20 cellular contexts compared by ENCODE assay signal in genomic region chr3:143331336-143331735, GRCh38.
DNase-seq lines count a peak whose midpoint lies in the region; ATAC-seq, FAIRE-seq and TF ChIP-seq lines count a peak whose summit lies in the region.
"Had no signal": no experiment of that assay in that cellular context is flagged by ENCODE, and none has a peak within 500 bp of the region (broad histone marks: within the 10 kb centered on the region; RNA-seq: fewer than 3 reads in every experiment).

No MANE protein-coding gene starts in this region.

- ATAC-seq in HG02623 (IDR thresholded peaks at IDR 0.05; ENCODE audit: unreplicated experiment) (no peak), HepG2 (no peak)
- no peak for ATAC-seq in activated CD8-positive, alpha-beta T cell treated with anti-CD3 and anti-CD28 coated beads, Interleukin-2, amount 10 ng/mL, durations not matched to agents 7 days and 5 days
- ATAC-seq: GM12878, Right ventricle myocardium inferior, WTC11 had no signal

- H3K4me2 ChIP-seq in HepG2 (ENCODE audit: low read depth, low read length) = no peak overlapping the region
- H3K4me2 ChIP-seq: KMS-11 had no signal

- H3K4me3 Mint-ChIP-seq in nephron = no peak overlapping the region
- no peak overlapping the region for H3K4me3 Mint-ChIP-seq in activated CD8-positive, alpha-beta T cell treated with anti-CD3 and anti-CD28 coated beads, Interleukin-2, amount 10 ng/mL, durations not matched to agents 7 days and 5 days
- H3K4me3 Mint-ChIP-seq: WTC11 had no signal

- H3K4me1 Mint-ChIP-seq in nephron = peaks cover 41% of the 10 kb centered on the region
- H3K4me1 Mint-ChIP-seq in activated CD8-positive, alpha-beta T cell treated with anti-CD3 and anti-CD28 coated beads, Interleukin-2, amount 10 ng/mL, durations not matched to agents 7 days and 5 days (ENCODE audit: low read depth) = peaks cover 5% of the 10 kb centered on the region

- H3K27me3 Mint-ChIP-seq in nephron (ENCODE audit: low read depth) = no peaks in the 10 kb centered on the region
- H3K27me3 Mint-ChIP-seq in activated CD8-positive, alpha-beta T cell treated with anti-CD3 and anti-CD28 coated beads, Interleukin-2, amount 10 ng/mL, durations not matched to agents 7 days and 5 days (ENCODE audit: low read depth) = no peaks in the 10 kb centered on the region

- FAIRE-seq in HepG2 (lab: Jason Lieb, UNC) = no peak
- FAIRE-seq: G401.6, GM12878 had no signal

- H3K9ac ChIP-seq in HepG2 (ENCODE audit: insufficient read depth, low read depth, low read length) = no peak overlapping the region
- H3K9ac ChIP-seq: KMS-11 had no signal

- H3K27ac ChIP-seq in thyroid gland (no peak overlapping the region), HepG2 (ENCODE audit: extremely low read length, insufficient read depth, low read length) (no peak overlapping the region)
- H3K27ac ChIP-seq: KMS-11, suprapubic skin had no signal

- peak overlapping the region; percentile 59 to 90 (median 88) for H3K27ac Mint-ChIP-seq in nephron
- no peak overlapping the region for H3K27ac Mint-ChIP-seq in activated CD8-positive, alpha-beta T cell treated with anti-CD3 and anti-CD28 coated beads, Interleukin-2, amount 10 ng/mL, durations not matched to agents 7 days and 5 days
- H3K27ac Mint-ChIP-seq: WTC11 had no signal

- H3K4me3 ChIP-seq in thyroid gland (replicated peaks in 1 of 3) (no peak overlapping the region), HepG2 (replicated peaks in 1 of 3; ENCODE audit: insufficient read depth in 1 of 3, low read depth in 2 of 3, low read length in 3 of 3) (no peak overlapping the region)
- H3K4me3 ChIP-seq: GM12878, suprapubic skin had no signal

- H4K20me1 ChIP-seq in HepG2 (ENCODE audit: insufficient read depth, low read length) = no peaks in the 10 kb centered on the region

- peaks cover 4% of the 10 kb centered on the region for H3K9me3 Mint-ChIP-seq in nephron
- no peaks in the 10 kb centered on the region for H3K9me3 Mint-ChIP-seq in activated CD8-positive, alpha-beta T cell treated with anti-CD3 and anti-CD28 coated beads, Interleukin-2, amount 10 ng/mL, durations not matched to agents 7 days and 5 days (ENCODE audit: insufficient read depth)

- TF ChIP-seq RAD21 in HepG2 (CRISPR knock-in tag; IDR thresholded peaks at IDR 0.05) = no peak

- TF ChIP-seq EP300 in HepG2 (IDR thresholded peaks at IDR 0.05; ENCODE audit: low read depth in 2 of 2, low read length in 2 of 2) (no peak), HepG2 (CRISPR knock-in tag; IDR thresholded peaks at IDR 0.05; ENCODE audit: borderline replicate concordance) (no peak)

- H2AFZ ChIP-seq in HepG2 (ENCODE audit: low read length) = no peak overlapping the region

- H3K4me1 ChIP-seq in thyroid gland = no peaks in the 10 kb centered on the region
- H3K4me1 ChIP-seq in HepG2 (ENCODE audit: insufficient read depth, low read length) = 0 out of 2 replicates have a peak, but pooled peaks cover 9% of the 10 kb centered on the region

- H3K79me2 ChIP-seq in HepG2 (ENCODE audit: insufficient read depth, low read length) = no peaks in the 10 kb centered on the region

- no peaks in the 10 kb centered on the region for H3K9me3 ChIP-seq in thyroid gland
- H3K9me3 ChIP-seq in HepG2 (ENCODE audit: low read length) = no peaks in the 10 kb centered on the region
- H3K9me3 ChIP-seq: suprapubic skin had no signal

- no peaks in the 10 kb centered on the region for H3K36me3 ChIP-seq in thyroid gland
- H3K36me3 ChIP-seq in HepG2 (replicated peaks in 1 of 2; ENCODE audit: control insufficient read depth in 1 of 2, insufficient read depth in 2 of 2, low read length in 2 of 2) = no peaks in the 10 kb centered on the region
- H3K36me3 ChIP-seq: suprapubic skin had no signal

- POLR2A ChIA-PET in activated CD8-positive, alpha-beta T cell treated with anti-CD3 and anti-CD28 coated beads, Interleukin-2, amount 10 ng/mL, durations not matched to agents 7 days and 5 days (lab: Charles Lee) = no interaction called here
- POLR2A ChIA-PET in HepG2 (lab: Yijun Ruan, JAX) = no interaction called here

- no peaks in the 10 kb centered on the region for H3K36me3 Mint-ChIP-seq in nephron (ENCODE audit: low read depth)
- H3K36me3 Mint-ChIP-seq in activated CD8-positive, alpha-beta T cell treated with anti-CD3 and anti-CD28 coated beads, Interleukin-2, amount 10 ng/mL, durations not matched to agents 7 days and 5 days (ENCODE audit: low read depth) = no peaks in the 10 kb centered on the region
- H3K36me3 Mint-ChIP-seq: WTC11 had no signal

- in situ Hi-C loops in HepG2 (cut with HindIII; ENCODE audit: extremely low pct_ligation_motif_present, low pct_unique_long_range_greater_than_20kb) = no loop called here

- TF ChIP-seq POLR2A in thyroid gland (IDR thresholded peaks at IDR 0.05) (no peak), HepG2 (IDR thresholded peaks at IDR 0.05; ENCODE audit: insufficient read depth in 1 of 2, low read depth in 2 of 2, low read length in 2 of 2) (no peak)

- H3K27me3 ChIP-seq in thyroid gland = no peaks in the 10 kb centered on the region
- H3K27me3 ChIP-seq in HepG2 (ENCODE audit: control insufficient read depth in 1 of 2, insufficient read depth in 2 of 2, low read length in 2 of 2) = no peaks in the 10 kb centered on the region
- H3K27me3 ChIP-seq: suprapubic skin had no signal

- intact Hi-C loops in thyroid gland (cut with DNase I) = no loop called here
- intact Hi-C loops in HepG2 (cut with micrococcal nuclease; ENCODE audit: unreplicated experiment) = no loop called here

- WGBS in thyroid gland, 2 donors = 79 to 88% methylated on average over 5 of the region's 5 CpGs
- 42% methylated on average over 5 of the region's 5 CpGs for WGBS in HepG2 (ENCODE audit: low lambda C conversion rate)

- BruUV-seq in HepG2 (replicated peaks; lab: Mats Ljungman, UMichigan) = no TSS peak

- DNase-seq in ELR (ENCODE audit: low read depth) (peak; percentile 18), NCI-H82 (lab: John Stamatoyannopoulos, UW) (peak; percentile 94), dermis microvascular lymphatic vessel endothelial cell (ENCODE audit: low read depth in 2 of 2) (peak; percentile 30 to 91), thyroid gland (no peak), HepG2 (ENCODE audit: low spot score) (no peak)
- no peak for DNase-seq in activated CD8-positive, alpha-beta T cell treated with anti-CD3 and anti-CD28 coated beads, Interleukin-2, amount 10 ng/mL, durations not matched to agents 7 days and 5 days
- DNase-seq: activated CD8-positive, alpha-beta memory T cell treated with anti-CD3 and anti-CD28 coated beads for 24 hours; central memory CD4-positive, alpha-beta T cell; COR-L47; foreskin melanocyte; NCI-H1092 treated with DMSO at 0.1 percent for 48 hours; stimulated activated CD4-positive, alpha-beta T cell treated with anti-CD3 and anti-CD28 coated beads, Interleukin-2, amount 100 ng/mL, for 48 hours had no signal

- TF ChIP-seq CTCF in nephron (IDR thresholded peaks at IDR 0.05; ENCODE audit: unreplicated experiment in 3 of 3) = no peak
- no peak for TF ChIP-seq CTCF in thyroid gland (IDR thresholded peaks at IDR 0.05)
- no peak for TF ChIP-seq CTCF in HepG2 (CRISPR knock-in tag; IDR thresholded peaks at IDR 0.05)

- CTCF ChIA-PET in activated CD8-positive, alpha-beta T cell treated with anti-CD3 and anti-CD28 coated beads, Interleukin-2, amount 10 ng/mL, durations not matched to agents 7 days and 5 days (lab: Charles Lee) = no interaction called here
- CTCF ChIA-PET in HepG2 (lab: Yijun Ruan, JAX; ENCODE audit: low intra/inter-chr PET ratio, low total read pairs) = no interaction called here

TF ChIP-seq in HepG2, 621 proteins besides CTCF, POLR2A, EP300 and RAD21 (continues in another document):
- TF ChIP-seq ATF4 (CRISPR knock-in tag; IDR thresholded peaks at IDR 0.05) (no peak), ATF2 (CRISPR knock-in tag; IDR thresholded peaks at IDR 0.05) (no peak)

Comparison
In these comparisons a context has a peak if more than half of its experiments do, and no peak if none do; other contexts are left out.
1. DNase-seq: peak in ELR (single experiment), NCI-H82 (single experiment) and dermis microvascular lymphatic vessel endothelial cell (2 of 2); none in thyroid gland (0 of 2), activated CD8-positive, alpha-beta T cell treated with anti-CD3 and anti-CD28 coated beads, Interleukin-2, amount 10 ng/mL, durations not matched to agents 7 days and 5 days (single experiment) and HepG2 (single experiment).